ENCODE assay signal across 8 cellular contexts in genomic region chr7:55074008-55074499, GRCh38. TPM values are rescaled to one million over a fixed set of nuclear protein-coding genes. Genes with fewer than 3 reads are reported as not detected.
DNase-seq lines count a peak whose midpoint lies in the region; ATAC-seq and TF ChIP-seq lines count a peak whose summit lies in the region.

No MANE protein-coding gene starts in this region.

- H3K27ac ChIP-seq in angular gyrus (ENCODE audit: low read depth, low read length) (peak overlapping the region; percentile 33), tibial nerve (peak overlapping the region; percentile 70 to 87 (median 81))

- peak; percentile 85 for ATAC-seq in HG02759 (IDR thresholded peaks at IDR 0.05; ENCODE audit: unreplicated experiment)

- peak; percentile 16 to 70 for TF ChIP-seq EP300 in tibial nerve (IDR thresholded peaks at IDR 0.05)

- TF ChIP-seq POLR2A in tibial nerve (IDR thresholded peaks at IDR 0.05): no peak

- no peaks in the 10 kb centered on the region for H3K9me3 ChIP-seq in tibial nerve

- peaks cover 0 to 89% (median 32%) of the 10 kb centered on the region in 4 donors for H3K4me1 ChIP-seq in tibial nerve

- peak overlapping the region in 1 of 4 donors; percentile 3 for H3K4me3 ChIP-seq in tibial nerve

- DNase-seq in activated T-cell treated with anti-CD3 and anti-CD28 coated beads for 1 hour (ENCODE audit: low read depth) (peak; percentile 1), activated T-cell treated with anti-CD3 and anti-CD28 coated beads for 4 hours (no peak), NCI-H226 (peak; percentile 99), kidney glomerular epithelial cell (lab: John Stamatoyannopoulos, UW) (peak; percentile 83), tibial nerve (ENCODE audit: low spot score in 2 of 2) (no peak), NCI-H345 (lab: John Stamatoyannopoulos, UW) (no peak)

- no peaks in the 10 kb centered on the region for H3K27me3 ChIP-seq in tibial nerve

- H3K36me3 ChIP-seq in tibial nerve: no peaks in the 10 kb centered on the region

- no peak for TF ChIP-seq CTCF in tibial nerve (IDR thresholded peaks at IDR 0.05)

- WGBS in tibial nerve, 2 donors: 42 to 45% methylated on average over 12 of the region's 12 CpGs

RNA-seq across cellular contexts. Expression of gene EGFR, which starts 55.2 kb away (rescaled TPM):
- 100 to 1,000 TPM in 3 of 4 donors, 10 to 100 TPM in 1; 72.3 to 136 (median 127) TPM for total RNA-seq in tibial nerve

Comparison
In these comparisons a context has a peak if more than half of its experiments do, and no peak if none do; other contexts are left out.
1. DNase-seq: peak in activated T-cell treated with anti-CD3 and anti-CD28 coated beads for 1 hour (single experiment), NCI-H226 (single experiment) and kidney glomerular epithelial cell (single experiment); none in activated T-cell treated with anti-CD3 and anti-CD28 coated beads for 4 hours (single experiment), tibial nerve (0 of 2) and NCI-H345 (single experiment).